In genomic region chr9:101433229-101433628, GRCh38 we compare ENCODE assay signal across 1 cellular context.
TF ChIP-seq lines count a peak whose summit lies in the region.

No MANE protein-coding gene starts in this region.

TF ChIP-seq in HepG2, 621 proteins besides CTCF, POLR2A, EP300 and RAD21 (continued from another document and continues in another):
- TF ChIP-seq BCLAF1 (IDR thresholded peaks at IDR 0.05) (no peak), IKZF4 (CRISPR knock-in tag; IDR thresholded peaks at IDR 0.05; ENCODE audit: borderline replicate concordance, low read depth, not compliant biosample characterization) (no peak), ZNF17 (CRISPR knock-in tag; IDR thresholded peaks at IDR 0.05) (no peak), MAZ (IDR thresholded peaks at IDR 0.05; ENCODE audit: borderline replicate concordance, low read depth, low read length) (no peak), MAZ (CRISPR knock-in tag; IDR thresholded peaks at IDR 0.05; ENCODE audit: low read depth) (no peak), BRD4 (CRISPR knock-in tag; IDR thresholded peaks at IDR 0.05) (peak; percentile 82), ZNF136 (CRISPR knock-in tag; IDR thresholded peaks at IDR 0.05; ENCODE audit: low read depth) (peak; percentile 66; the same call in 1 of the 2 replicates), ATAD3A (CRISPR knock-in tag; IDR thresholded peaks at IDR 0.05) (no peak), ATF7-NPFF (CRISPR knock-in tag; IDR thresholded peaks at IDR 0.05; ENCODE audit: low read depth) (no peak), ATF7 (IDR thresholded peaks at IDR 0.05) (no peak), ATF7 (CRISPR knock-in tag; IDR thresholded peaks at IDR 0.05) (no peak), THAP7 (CRISPR knock-in tag; IDR thresholded peaks at IDR 0.05) (no peak), REST (IDR thresholded peaks at IDR 0.05; ENCODE audit: borderline replicate concordance in 1 of 2, low read depth in 1 of 2, low read length in 2 of 2) (no peak), ZKSCAN1 (IDR thresholded peaks at IDR 0.05; ENCODE audit: low read length) (no peak), MAX (IDR thresholded peaks at IDR 0.05) (peak; percentile 61), ZNF703 (CRISPR knock-in tag; IDR thresholded peaks at IDR 0.05; ENCODE audit: borderline replicate concordance) (no peak), SMC3 (IDR thresholded peaks at IDR 0.05; ENCODE audit: low read length) (no peak; the same call in 1 of the 2 replicates), FOXC1 (CRISPR knock-in tag; IDR thresholded peaks at IDR 0.05; ENCODE audit: borderline replicate concordance) (no peak), DMTF1 (CRISPR knock-in tag; IDR thresholded peaks at IDR 0.05) (no peak), MTERF4 (CRISPR knock-in tag; IDR thresholded peaks at IDR 0.05) (no peak), PHF5A (CRISPR knock-in tag; IDR thresholded peaks at IDR 0.05; ENCODE audit: low read depth, unreplicated experiment) (peak; percentile 53), ZNF44 (CRISPR knock-in tag; IDR thresholded peaks at IDR 0.05) (no peak), MIER2 (CRISPR knock-in tag; IDR thresholded peaks at IDR 0.05) (peak; percentile 76), ZNF276 (CRISPR knock-in tag; IDR thresholded peaks at IDR 0.05; ENCODE audit: low read depth) (no peak), PPARG (CRISPR knock-in tag; conservative IDR thresholded peaks at IDR 0.05) (peak; percentile 90), SOX6 (IDR thresholded peaks at IDR 0.05) (no peak), SOX6 (CRISPR knock-in tag; IDR thresholded peaks at IDR 0.05) (peak; percentile 93), SNRNP70 (IDR thresholded peaks at IDR 0.05; ENCODE audit: low read depth, low read length) (no peak), ZNF225 (CRISPR knock-in tag; IDR thresholded peaks at IDR 0.05) (no peak), ZNF296 (CRISPR knock-in tag; conservative IDR thresholded peaks at IDR 0.05) (no peak), NR1H2 (CRISPR knock-in tag; IDR thresholded peaks at IDR 0.05; ENCODE audit: borderline replicate concordance, low read depth) (no peak), ZNF558 (CRISPR knock-in tag; IDR thresholded peaks at IDR 0.05; ENCODE audit: borderline replicate concordance) (no peak), ZBTB43 (CRISPR knock-in tag; conservative IDR thresholded peaks at IDR 0.05) (no peak), JUN (CRISPR knock-in tag; IDR thresholded peaks at IDR 0.05) (no peak), ZBED4 (CRISPR knock-in tag; IDR thresholded peaks at IDR 0.05; ENCODE audit: borderline replicate concordance) (peak; percentile 70; the same call in 1 of the 2 replicates), ZNF282 (IDR thresholded peaks at IDR 0.05; ENCODE audit: partially characterized antibody) (no peak), ZNF496 (CRISPR knock-in tag; IDR thresholded peaks at IDR 0.05; ENCODE audit: insufficient replicate concordance) (no peak), JUNB (CRISPR knock-in tag; IDR thresholded peaks at IDR 0.05; ENCODE audit: borderline replicate concordance) (no peak; the same call in 1 of the 2 replicates), ZNF431 (CRISPR knock-in tag; IDR thresholded peaks at IDR 0.05; ENCODE audit: borderline replicate concordance, low read depth) (no peak), TEF (CRISPR knock-in tag; IDR thresholded peaks at IDR 0.05) (no peak), ZNF883 (CRISPR knock-in tag; IDR thresholded peaks at IDR 0.05; ENCODE audit: not compliant biosample characterization) (no peak), ZNF18 (CRISPR knock-in tag; IDR thresholded peaks at IDR 0.05; ENCODE audit: insufficient replicate concordance) (no peak)
